In genomic region chr1:242673652-242674051, GRCh38 we compare ENCODE assay signal across 25 cellular contexts.
DNase-seq lines count a peak whose midpoint lies in the region; ATAC-seq, FAIRE-seq and TF ChIP-seq lines count a peak whose summit lies in the region.
"Had no signal": no experiment of that assay in that cellular context is flagged by ENCODE, and none has a peak within 500 bp of the region (broad histone marks: within the 10 kb centered on the region; RNA-seq: fewer than 3 reads in every experiment).

No MANE protein-coding gene starts in this region.

- H3K4me3 ChIP-seq in right atrium auricular region, result no peak overlapping the region
- H3K4me3 ChIP-seq: BLaER1, GM23248, K562, PC-9 had no signal

- H3K27me3 ChIP-seq in right atrium auricular region, result no peaks in the 10 kb centered on the region
- H3K27me3 ChIP-seq: BLaER1 had no signal

- TF ChIP-seq CTCF in right atrium auricular region (IDR thresholded peaks at IDR 0.05), result no peak

- H3K9me3 ChIP-seq in right atrium auricular region, result no peaks in the 10 kb centered on the region
- H3K9me3 ChIP-seq: BLaER1 had no signal

- H3K4me1 ChIP-seq in right atrium auricular region, result no peaks in the 10 kb centered on the region
- H3K4me1 ChIP-seq: BLaER1 had no signal

- DNase-seq in DMS153 (lab: John Stamatoyannopoulos, UW) (peak; percentile 30), DMS153 treated with DMSO at 0.1 percent for 48 hours (lab: John Stamatoyannopoulos, UW; ENCODE audit: unreplicated experiment) (no peak), frontal cortex (ENCODE audit: low spot score in 2 of 2) (no peak), middle frontal gyrus (ENCODE audit: extremely low spot score, low spot score) (peak; percentile 9), right atrium auricular region (ENCODE audit: low spot score) (no peak)
- no peak for DNase-seq in stimulated activated naive CD4-positive, alpha-beta T cell (lab: John Stamatoyannopoulos, UW)
- DNase-seq: CD4-positive, CD25-positive, alpha-beta regulatory T cell; DMS53; GM23248; H7; MV-4-11; NCI-H1105 treated with DMSO at 0.1 percent for 48 hours; NCI-H146; NCI-H1930; NCI-H2107; NCI-H446; NCI-H524 treated with DMSO at 0.1 percent for 48 hours; PC-9; Right ventricle myocardium superior; RPMI8226 had no signal

- H3K27ac ChIP-seq in temporal lobe (ENCODE audit: low read depth, low read length) (peak overlapping the region; percentile 77), right atrium auricular region (no peak overlapping the region)
- H3K27ac ChIP-seq: 22Rv1, BLaER1, GM23248, PC-9 had no signal

- no peak for ATAC-seq in HG03108 (IDR thresholded peaks at IDR 0.05; ENCODE audit: unreplicated experiment)
- ATAC-seq: K562 had no signal

- no peaks in the 10 kb centered on the region for H3K36me3 ChIP-seq in right atrium auricular region
- H3K36me3 ChIP-seq: BLaER1 had no signal

- FAIRE-seq in frontal cortex (lab: Jason Lieb, UNC), result peak; percentile 90
- FAIRE-seq: K562 had no signal

Comparison
In these comparisons a context has a peak if more than half of its experiments do, and no peak if none do; other contexts are left out.
1. DNase-seq: peak in DMS153 (single experiment) and middle frontal gyrus (single experiment); none in DMS153 treated with DMSO at 0.1 percent for 48 hours (single experiment), frontal cortex (0 of 2), stimulated activated naive CD4-positive, alpha-beta T cell (0 of 6) and right atrium auricular region (single experiment).